In genomic region chr1:204812842-204813241, GRCh38 we compare ENCODE assay signal across 8 cellular contexts. TPM values are rescaled to one million over a fixed set of nuclear protein-coding genes. Genes with fewer than 3 reads are reported as not detected.
"Had no signal": no experiment of that assay in that cellular context is flagged by ENCODE, and none has a peak within 500 bp of the region (broad histone marks: within the 10 kb centered on the region; RNA-seq: fewer than 3 reads in every experiment).

No MANE protein-coding gene starts in this region.

- H3K4me3 ChIP-seq: GM23248, HAP-1 had no signal

- DNase-seq: GM23248, GOT3, H7, IMR-90 had no signal

- FAIRE-seq: HTR-8/SVneo had no signal

- H2AFZ ChIP-seq: GM23248 had no signal

- H3K36me3 ChIP-seq: HAP-1 had no signal

- H3K27ac ChIP-seq: GM23248 had no signal

- H3K9me3 ChIP-seq: HAP-1 had no signal

- ATAC-seq: HCT116 had no signal

- H3K4me1 ChIP-seq: HAP-1 had no signal

- H3K9ac ChIP-seq: GM23248 had no signal

RNA-seq across cellular contexts. Expression of gene NFASC, which starts 57.8 kb away (rescaled TPM):
- total RNA-seq: HT-29 had no signal
